ENCODE assay signal across 9 cellular contexts in genomic region chr7:108146070-108146842, GRCh38. TPM values are rescaled to one million over a fixed set of nuclear protein-coding genes. Genes with fewer than 3 reads are reported as not detected.
DNase-seq lines count a peak whose midpoint lies in the region; ATAC-seq and TF ChIP-seq lines count a peak whose summit lies in the region.
"Had no signal": no experiment of that assay in that cellular context is flagged by ENCODE, and none has a peak within 500 bp of the region (broad histone marks: within the 10 kb centered on the region; RNA-seq: fewer than 3 reads in every experiment).

No MANE protein-coding gene starts in this region.

- no peaks in the 10 kb centered on the region for H3K79me2 ChIP-seq in DOHH2 (ENCODE audit: control insufficient read depth, low read length)
- H3K79me2 ChIP-seq in fibroblast of lung (ENCODE audit: control insufficient read depth, insufficient read depth, low read length) = no peaks in the 10 kb centered on the region

- intact Hi-C loops in naive thymus-derived CD4-positive, alpha-beta T cell (cut with micrococcal nuclease) = loop anchor here (1.0 to 10.0 kb wide), 10 partner anchors 32 to 1001 kb away; partner anchors contain the start of gene CBLL1 (in 1 of the 2)
- intact Hi-C loops in thyroid gland (cut with DNase I) = loop anchor here (10.0 kb wide), 2 partner anchors 161 to 271 kb away; no protein-coding TSS in a partner anchor

- no peak overlapping the region for H3K9ac ChIP-seq in fibroblast of lung (ENCODE audit: insufficient read depth, low read length)

- POLR2A ChIA-PET in naive thymus-derived CD4-positive, alpha-beta T cell (lab: Charles Lee) = interaction anchor here (0.6 kb wide), 1 partner anchor 271 kb away, joined by 3 read pairs; no protein-coding TSS in a partner anchor

- peak; percentile 76 for ATAC-seq in HG03139 (IDR thresholded peaks at IDR 0.05; ENCODE audit: unreplicated experiment)
- ATAC-seq in naive thymus-derived CD4-positive, alpha-beta T cell = peak; percentile 67
- ATAC-seq in HG03565 (IDR thresholded peaks at IDR 0.05; ENCODE audit: unreplicated experiment) = no peak

- no peak for TF ChIP-seq POLR2A in thyroid gland (IDR thresholded peaks at IDR 0.05)

- H3K9me2 ChIP-seq in DOHH2 (replicated peaks; ENCODE audit: control insufficient read depth, low read length) = no peaks in the 10 kb centered on the region

- H3K27me3 ChIP-seq in DOHH2 (ENCODE audit: control insufficient read depth, low read length) (peaks cover 34% of the 10 kb centered on the region), fibroblast of lung (ENCODE audit: control insufficient read depth, insufficient read depth, low read length) (no peaks in the 10 kb centered on the region), thyroid gland (no peaks in the 10 kb centered on the region)
- no peaks in the 10 kb centered on the region for H3K27me3 ChIP-seq in naive thymus-derived CD4-positive, alpha-beta T cell (ENCODE audit: control insufficient read depth in 2 of 2, insufficient read depth in 2 of 2, low read length in 2 of 2)

- H3K9me3 Mint-ChIP-seq in naive thymus-derived CD4-positive, alpha-beta T cell = no peaks in the 10 kb centered on the region
- H3K9me3 Mint-ChIP-seq: central memory CD8-positive, alpha-beta T cell had no signal

- H3K36me3 ChIP-seq in DOHH2 (ENCODE audit: control insufficient read depth, low read length) (no peaks in the 10 kb centered on the region), fibroblast of lung (ENCODE audit: control insufficient read depth, insufficient read depth, low read length) (no peaks in the 10 kb centered on the region), thyroid gland (no peaks in the 10 kb centered on the region)
- H3K36me3 ChIP-seq in naive thymus-derived CD4-positive, alpha-beta T cell (ENCODE audit: control insufficient read depth in 2 of 3, insufficient read depth in 3 of 3, low read length in 3 of 3) = no peaks in the 10 kb centered on the region

- peak overlapping the region; percentile 71 for H2AFZ ChIP-seq in fibroblast of lung (ENCODE audit: low read length)

- H3K27ac Mint-ChIP-seq in naive thymus-derived CD4-positive, alpha-beta T cell = no peak overlapping the region

- H3K4me3 ChIP-seq in DOHH2 (ENCODE audit: low read length) (no peak overlapping the region), fibroblast of lung (replicated peaks in 1 of 4; ENCODE audit: control extremely low read depth in 1 of 4, insufficient read depth in 1 of 4, low read depth in 3 of 4, low read length in 4 of 4) (peak overlapping the region in 2 of 4 experiments; percentile 37 to 43), thyroid gland (replicated peaks in 1 of 3) (no peak overlapping the region)
- H3K4me3 ChIP-seq in naive thymus-derived CD4-positive, alpha-beta T cell (ENCODE audit: low read length) = no peak overlapping the region

- H3F3A ChIP-seq in DOHH2 (ENCODE audit: control insufficient read depth, insufficient read depth) = no peaks in the 10 kb centered on the region

- no peaks in the 10 kb centered on the region for H3K36me3 Mint-ChIP-seq in naive thymus-derived CD4-positive, alpha-beta T cell

- no peak overlapping the region for H3K4me3 Mint-ChIP-seq in naive thymus-derived CD4-positive, alpha-beta T cell
- H3K4me3 Mint-ChIP-seq: central memory CD8-positive, alpha-beta T cell had no signal

- H3K4me1 Mint-ChIP-seq in naive thymus-derived CD4-positive, alpha-beta T cell = no peaks in the 10 kb centered on the region
- H3K4me1 Mint-ChIP-seq: central memory CD8-positive, alpha-beta T cell had no signal

- 11 to 14% methylated on average over 12 of the region's 12 CpGs for WGBS in thyroid gland, 2 donors

- CTCF ChIA-PET in naive thymus-derived CD4-positive, alpha-beta T cell (lab: Charles Lee) = interaction anchor here (0.6 to 2.1 kb wide), 8 partner anchors 9 to 1353 kb away, joined by 3 to 9 read pairs (median 4); no protein-coding TSS in a partner anchor

- DNase-seq in NCI-H524 (lab: John Stamatoyannopoulos, UW) (peak; percentile 66 to 87), fibroblast of lung (ENCODE audit: low read depth in 2 of 2) (peak; percentile 74 to 93), thyroid gland (peak; percentile 62 to 70)
- DNase-seq in activated CD8-positive, alpha-beta memory T cell treated with anti-CD3 and anti-CD28 coated beads, Interleukin-2, amount 50 U/mL, for 24 hours (ENCODE audit: extremely low read depth) = peak; percentile 15
- DNase-seq in naive thymus-derived CD4-positive, alpha-beta T cell = peak in 7 of 9 donors; percentile 12 to 52 (median 44)

- peaks cover 0 to 24% (median 9%) of the 10 kb centered on the region in 5 donors for H3K27me3 Mint-ChIP-seq in naive thymus-derived CD4-positive, alpha-beta T cell

- H3K27ac ChIP-seq in DOHH2 (ENCODE audit: low read depth, low read length) (no peak overlapping the region), fibroblast of lung (ENCODE audit: insufficient read depth, low read length) (no peak overlapping the region), thyroid gland (no peak overlapping the region)
- H3K27ac ChIP-seq in naive thymus-derived CD4-positive, alpha-beta T cell (ENCODE audit: low read depth, low read length) = no peak overlapping the region

- TF ChIP-seq CTCF in DOHH2 (IDR thresholded peaks at IDR 0.05; ENCODE audit: low read depth, low read length, poor library complexity, severe bottlenecking) (peak; percentile 94), fibroblast of lung (conservative IDR thresholded peaks at IDR 0.05 in 1 of 2, IDR thresholded peaks at IDR 0.05 in 1 of 2; ENCODE audit: low read depth in 1 of 2, low read length in 2 of 2) (peak; percentile 95 to 98), thyroid gland (IDR thresholded peaks at IDR 0.05) (peak; percentile 79 to 93 (median 90))

- H3K4me2 ChIP-seq in DOHH2 (ENCODE audit: low read length) (no peak overlapping the region), fibroblast of lung (ENCODE audit: extremely low read depth, insufficient read depth, low read length) (peak overlapping the region; percentile 49)

- no peaks in the 10 kb centered on the region for H3K4me1 ChIP-seq in DOHH2 (ENCODE audit: control insufficient read depth, low read length)
- H3K4me1 ChIP-seq in fibroblast of lung (ENCODE audit: control insufficient read depth, extremely low read depth, insufficient read depth, low read length) = peaks cover 4% of the 10 kb centered on the region
- H3K4me1 ChIP-seq in naive thymus-derived CD4-positive, alpha-beta T cell (ENCODE audit: control insufficient read depth in 2 of 2, insufficient read depth in 2 of 2, low read length in 2 of 2) = no peaks in the 10 kb centered on the region
- H3K4me1 ChIP-seq in thyroid gland = no peaks in the 10 kb centered on the region

- H3K9me3 ChIP-seq in DOHH2 (ENCODE audit: control insufficient read depth, insufficient read depth, low read length) = no peaks in the 10 kb centered on the region
- H3K9me3 ChIP-seq in fibroblast of lung (ENCODE audit: control insufficient read depth, insufficient read depth, low read depth, low read length) = no peaks in the 10 kb centered on the region
- H3K9me3 ChIP-seq in naive thymus-derived CD4-positive, alpha-beta T cell (ENCODE audit: control insufficient read depth in 2 of 3, low read length in 3 of 3) = no peaks in the 10 kb centered on the region
- H3K9me3 ChIP-seq in thyroid gland = no peaks in the 10 kb centered on the region

- H4K20me1 ChIP-seq in DOHH2 (ENCODE audit: control insufficient read depth, insufficient read depth, low read depth, low read length) (no peaks in the 10 kb centered on the region), fibroblast of lung (ENCODE audit: control insufficient read depth, extremely low read depth, insufficient read depth, low read length) (no peaks in the 10 kb centered on the region)

RNA-seq across cellular contexts. Expression of gene LAMB4, which starts 16.1 kb away (rescaled TPM):
- under 0.01 and 0.17 TPM in 2 replicates for total RNA-seq in fibroblast of lung
- polyA plus RNA-seq in fibroblast of lung = 0.33 and 0.57 TPM in 2 replicates
- polyA plus RNA-seq in fibroblast of lung (2012) = 0.31 and 0.36 TPM in 2 replicates
- not detected in 2 replicates for polyA minus RNA-seq in fibroblast of lung (ENCODE audit: low replicate concordance)
- total RNA-seq in naive thymus-derived CD4-positive, alpha-beta T cell = under 1 TPM in 1 of 5 experiments, not detected in 4; 0.17 TPM
- polyA plus RNA-seq in naive thymus-derived CD4-positive, alpha-beta T cell = not detected
- total RNA-seq in thyroid gland = 1 to 10 TPM in 2 of 4 donors, under 1 TPM in 2; 0.15 to 8.1 (median 1.7) TPM

Comparison
In these comparisons a context has a peak if more than half of its experiments do, and no peak if none do; other contexts are left out.
1. DNase-seq: peak in every context shown above with its lines; median percentile 84 in fibroblast of lung; 76 in NCI-H524; 66 in thyroid gland; 44 in naive thymus-derived CD4-positive, alpha-beta T cell; 15 in activated CD8-positive, alpha-beta memory T cell treated with anti-CD3 and anti-CD28 coated beads, Interleukin-2, amount 50 U/mL, for 24 hours.